19 cellular contexts compared by ENCODE assay signal in genomic region chr1:220991959-220992704, GRCh38.
A peak's percentile ranks its signal among the peaks of the same experiment; 100 is the strongest.
DNase-seq lines count a peak whose midpoint lies in the region; ATAC-seq and TF ChIP-seq lines count a peak whose summit lies in the region.
"Had no signal": no experiment of that assay in that cellular context is flagged by ENCODE, and none has a peak within 500 bp of the region (broad histone marks: within the 10 kb centered on the region; RNA-seq: fewer than 3 reads in every experiment).

No MANE protein-coding gene starts in this region.

- H3K9me3 Mint-ChIP-seq in MCF 10A (ENCODE audit: unreplicated experiment): peaks cover 6% of the 10 kb centered on the region
- H3K9me3 Mint-ChIP-seq in activated T-cell treated with anti-CD3 and anti-CD28 coated beads, Interleukin-2, amount 50 U/mL, for 4 hours: peaks cover 6% of the 10 kb centered on the region
- H3K9me3 Mint-ChIP-seq: activated T-cell treated with anti-CD3 and anti-CD28 coated beads, Interleukin-2, amount 50 U/mL, for 72 hours had no signal

- H3K9ac ChIP-seq in mammary epithelial cell (ENCODE audit: insufficient read depth, low read length): no peak overlapping the region
- no peak overlapping the region for H3K9ac ChIP-seq in muscle layer of colon (ENCODE audit: low read length)

- H4K20me1 ChIP-seq in mammary epithelial cell (ENCODE audit: insufficient read depth, low read length): no peaks in the 10 kb centered on the region

- H3K4me3 ChIP-seq in mammary epithelial cell (replicated peaks in 1 of 3; ENCODE audit: insufficient read depth in 1 of 3, low read depth in 2 of 3, low read length in 3 of 3) (no peak overlapping the region), breast epithelium (no peak overlapping the region), esophagus muscularis mucosa (peak overlapping the region in 3 of 4 donors; percentile 18 to 31 (median 31)), muscle layer of colon (ENCODE audit: low read depth in 1 of 2, low read length in 2 of 2) (peak overlapping the region; percentile 17 to 32), transverse colon (no peak overlapping the region)
- H3K4me3 ChIP-seq: GM12878 had no signal

- H3K36me3 ChIP-seq in mammary epithelial cell (ENCODE audit: insufficient read depth, low read length) (no peaks in the 10 kb centered on the region), breast epithelium (no peaks in the 10 kb centered on the region), esophagus muscularis mucosa (no peaks in the 10 kb centered on the region), muscle layer of colon (ENCODE audit: insufficient read depth, low read length) (no peaks in the 10 kb centered on the region), transverse colon (no peaks in the 10 kb centered on the region)

- no peak for ATAC-seq in activated T-cell treated with anti-CD3 and anti-CD28 coated beads, Interleukin-2, amount 50 U/mL, for 4 hours
- ATAC-seq: activated T-cell treated with anti-CD3 and anti-CD28 coated beads, Interleukin-2, amount 50 U/mL, for 72 hours; GM12878 had no signal

- TF ChIP-seq POLR2A in breast epithelium (IDR thresholded peaks at IDR 0.05) (no peak), esophagus muscularis mucosa (IDR thresholded peaks at IDR 0.05; ENCODE audit: low read depth) (no peak), transverse colon (IDR thresholded peaks at IDR 0.05) (no peak)

- TF ChIP-seq EP300 in esophagus muscularis mucosa (IDR thresholded peaks at IDR 0.05): no peak
- no peak for TF ChIP-seq EP300 in transverse colon (IDR thresholded peaks at IDR 0.05; ENCODE audit: low read depth)

- no peaks in the 10 kb centered on the region for H3K4me1 ChIP-seq in mammary epithelial cell (ENCODE audit: insufficient read depth, low read length)
- H3K4me1 ChIP-seq in breast epithelium: no peaks in the 10 kb centered on the region
- H3K4me1 ChIP-seq in esophagus muscularis mucosa: peaks cover 4 to 25% (median 21%) of the 10 kb centered on the region in 4 donors
- H3K4me1 ChIP-seq in muscle layer of colon (ENCODE audit: insufficient read depth, low read length): peaks cover 23% of the 10 kb centered on the region
- H3K4me1 ChIP-seq in transverse colon: peaks cover 0 to 23% (median 3%) of the 10 kb centered on the region in 4 donors

- POLR2A ChIA-PET in MCF 10A (lab: Yijun Ruan, JAX): interaction anchor here (1.1 to 1.2 kb wide), 4 partner anchors 8 to 29 kb away, joined by 3 to 5 read pairs (median 4); no protein-coding TSS in a partner anchor

- H3K36me3 Mint-ChIP-seq in MCF 10A (ENCODE audit: insufficient read depth, unreplicated experiment): no peaks in the 10 kb centered on the region
- H3K36me3 Mint-ChIP-seq in activated T-cell treated with anti-CD3 and anti-CD28 coated beads, Interleukin-2, amount 50 U/mL, for 4 hours (ENCODE audit: insufficient read depth): no peaks in the 10 kb centered on the region
- H3K36me3 Mint-ChIP-seq: CD8-positive, alpha-beta memory T cell had no signal

- WGBS in mammary epithelial cell (ENCODE audit: low coverage, missing lambda C conversion rate): 18% methylated on average over 13 of the region's 13 CpGs
- WGBS in esophagus muscularis mucosa: 49% methylated on average over 13 of the region's 13 CpGs
- 38 to 40% methylated on average over 9 to 13 of the region's 13 CpGs for WGBS in transverse colon (ENCODE audit: low coverage in 1 of 2), 2 donors

- no peak for DNase-seq in mammary epithelial cell
- no peak for DNase-seq in breast epithelium (ENCODE audit: low spot score in 2 of 2)
- no peak for DNase-seq in esophagus muscularis mucosa (ENCODE audit: extremely low spot score)
- no peak for DNase-seq in transverse colon
- no peak for DNase-seq in MCF 10A (ENCODE audit: unreplicated experiment)
- DNase-seq in putamen (ENCODE audit: low spot score): no peak
- no peak for DNase-seq in activated T-cell treated with anti-CD3 and anti-CD28 coated beads, Interleukin-2, amount 50 U/mL, for 4 hours
- DNase-seq: 8988T; activated CD4-positive, alpha-beta T cell treated with anti-CD3 and anti-CD28 coated beads for 48 hours; activated T-cell treated with anti-CD3 and anti-CD28 coated beads, Interleukin-2, amount 50 U/mL, for 72 hours; CD8-positive, alpha-beta memory T cell; EL; erythroblast; KG1; NCI-H1417 treated with DMSO at 0.1 percent for 48 hours; T1000 had no signal

- BruUV-seq in mammary epithelial cell (replicated peaks; lab: Mats Ljungman, UMichigan) (no TSS peak), MCF 10A (replicated peaks; lab: Mats Ljungman, UMichigan) (no TSS peak)

- no peak overlapping the region for H3K4me2 ChIP-seq in mammary epithelial cell (ENCODE audit: insufficient read depth, low read depth, low read length)

- no peak for TF ChIP-seq CTCF in mammary epithelial cell (conservative IDR thresholded peaks at IDR 0.05 in 1 of 2, IDR thresholded peaks at IDR 0.05 in 1 of 2; ENCODE audit: extremely low read depth in 1 of 2, insufficient read depth in 1 of 2, low read depth in 1 of 2, low read length in 2 of 2)
- no peak for TF ChIP-seq CTCF in breast epithelium (IDR thresholded peaks at IDR 0.05)
- no peak for TF ChIP-seq CTCF in esophagus muscularis mucosa (IDR thresholded peaks at IDR 0.05)
- TF ChIP-seq CTCF in transverse colon (IDR thresholded peaks at IDR 0.05): no peak
- no peak for TF ChIP-seq CTCF in MCF 10A (IDR thresholded peaks at IDR 0.05; ENCODE audit: unreplicated experiment)

- H3K27ac ChIP-seq in mammary epithelial cell (ENCODE audit: insufficient read depth, low read depth, low read length) (no peak overlapping the region), breast epithelium (no peak overlapping the region), esophagus muscularis mucosa (replicated peaks in 1 of 4) (peak overlapping the region; percentile 13 to 38 (median 36)), muscle layer of colon (ENCODE audit: low read depth, low read length) (peak overlapping the region; percentile 46), transverse colon (peak overlapping the region; percentile 42 to 63 (median 54))

- CTCF ChIA-PET in mammary epithelial cell (lab: Charles Lee; ENCODE audit: low non-redundant PET): no interaction called here
- CTCF ChIA-PET in MCF 10A (lab: Yijun Ruan, JAX): interaction anchor here (0.5 to 2.5 kb wide), 9 partner anchors 11 to 446 kb away, joined by 3 to 6 read pairs (median 3); no protein-coding TSS in a partner anchor

- in situ Hi-C loops in mammary epithelial cell (cut with MboI; ENCODE audit: low sequenced_read_pairs in 2 of 2): no loop called here
- in situ Hi-C loops in transverse colon (cut with MboI; ENCODE audit: low pct_ligation_motif_present in 1 of 4, low pct_unique_long_range_greater_than_20kb in 1 of 4, low sequenced_read_pairs in 3 of 4): no loop called here

- H3K27me3 ChIP-seq in mammary epithelial cell (ENCODE audit: insufficient read depth, low read length) (peaks cover 7% of the 10 kb centered on the region), breast epithelium (peaks cover 0 to 5% of the 10 kb centered on the region in 2 donors), esophagus muscularis mucosa (no peaks in the 10 kb centered on the region), muscle layer of colon (ENCODE audit: control insufficient read depth in 1 of 2, insufficient read depth in 2 of 2, low read length in 2 of 2) (no peaks in the 10 kb centered on the region), transverse colon (no peaks in the 10 kb centered on the region)

- no peak overlapping the region for H3K4me3 Mint-ChIP-seq in MCF 10A (ENCODE audit: unreplicated experiment)
- no peak overlapping the region for H3K4me3 Mint-ChIP-seq in activated T-cell treated with anti-CD3 and anti-CD28 coated beads, Interleukin-2, amount 50 U/mL, for 4 hours
- H3K4me3 Mint-ChIP-seq: activated T-cell treated with anti-CD3 and anti-CD28 coated beads, Interleukin-2, amount 50 U/mL, for 72 hours; CD8-positive, alpha-beta memory T cell; dendritic cell treated with granulocyte-macrophage colony-stimulating factor and Interleukin-4, amounts not matched to agents 40 ng/mL and 50 ng/mL, for 4 days had no signal

- peak overlapping the region; percentile 3 for H2AFZ ChIP-seq in mammary epithelial cell (ENCODE audit: low read depth, low read length)

- peaks cover 10% of the 10 kb centered on the region for H3K27me3 Mint-ChIP-seq in MCF 10A (ENCODE audit: insufficient read depth, unreplicated experiment)
- H3K27me3 Mint-ChIP-seq in activated T-cell treated with anti-CD3 and anti-CD28 coated beads, Interleukin-2, amount 50 U/mL, for 4 hours (ENCODE audit: low read depth): no peaks in the 10 kb centered on the region

- no peak overlapping the region for H3K27ac Mint-ChIP-seq in MCF 10A (ENCODE audit: low read depth, unreplicated experiment)
- H3K27ac Mint-ChIP-seq: activated T-cell treated with anti-CD3 and anti-CD28 coated beads, Interleukin-2, amount 50 U/mL, for 72 hours; CD8-positive, alpha-beta memory T cell; dendritic cell treated with granulocyte-macrophage colony-stimulating factor and Interleukin-4, amounts not matched to agents 40 ng/mL and 50 ng/mL, for 4 days had no signal

- peaks cover 15% of the 10 kb centered on the region for H3K4me1 Mint-ChIP-seq in MCF 10A (ENCODE audit: insufficient read depth, unreplicated experiment)
- H3K4me1 Mint-ChIP-seq in activated T-cell treated with anti-CD3 and anti-CD28 coated beads, Interleukin-2, amount 50 U/mL, for 4 hours (ENCODE audit: low read depth): no peaks in the 10 kb centered on the region
- H3K4me1 Mint-ChIP-seq: CD8-positive, alpha-beta memory T cell had no signal

- dilution Hi-C loops in mammary epithelial cell (cut with HindIII; ENCODE audit: low sequenced_read_pairs): no loop called here

- intact Hi-C loops in mammary epithelial cell (cut with micrococcal nuclease) (loop anchor here (2.0 kb wide), 1 partner anchor 113 kb away; the partner anchor contains the start of gene HLX), breast epithelium (cut with DNase I; ENCODE audit: low total_unique reads) (no loop called here), esophagus muscularis mucosa (cut with DNase I) (no loop called here), transverse colon (cut with DNase I; ENCODE audit: low total_unique reads) (no loop called here), MCF 10A (cut with micrococcal nuclease) (no loop called here)

- no peaks in the 10 kb centered on the region for H3K79me2 ChIP-seq in mammary epithelial cell (ENCODE audit: insufficient read depth, low read length)

- H3K9me3 ChIP-seq in mammary epithelial cell (replicated peaks; ENCODE audit: insufficient read depth, low read length) (no peaks in the 10 kb centered on the region), breast epithelium (no peaks in the 10 kb centered on the region), esophagus muscularis mucosa (no peaks in the 10 kb centered on the region), muscle layer of colon (ENCODE audit: low read length) (no peaks in the 10 kb centered on the region), transverse colon (no peaks in the 10 kb centered on the region)

Comparison
In these comparisons a context has a peak if more than half of its experiments do, and no peak if none do; other contexts are left out.
1. H3K27ac ChIP-seq: peak in esophagus muscularis mucosa (4 of 4), muscle layer of colon (single experiment) and transverse colon (4 of 4); none in mammary epithelial cell (single experiment) and breast epithelium (0 of 2).
2. H3K4me3 ChIP-seq: peak in esophagus muscularis mucosa (3 of 4) and muscle layer of colon (2 of 2); none in mammary epithelial cell (0 of 3), breast epithelium (0 of 3) and transverse colon (0 of 4).